ENCODE assay signal across 8 cellular contexts in the genomic region with DNA sequence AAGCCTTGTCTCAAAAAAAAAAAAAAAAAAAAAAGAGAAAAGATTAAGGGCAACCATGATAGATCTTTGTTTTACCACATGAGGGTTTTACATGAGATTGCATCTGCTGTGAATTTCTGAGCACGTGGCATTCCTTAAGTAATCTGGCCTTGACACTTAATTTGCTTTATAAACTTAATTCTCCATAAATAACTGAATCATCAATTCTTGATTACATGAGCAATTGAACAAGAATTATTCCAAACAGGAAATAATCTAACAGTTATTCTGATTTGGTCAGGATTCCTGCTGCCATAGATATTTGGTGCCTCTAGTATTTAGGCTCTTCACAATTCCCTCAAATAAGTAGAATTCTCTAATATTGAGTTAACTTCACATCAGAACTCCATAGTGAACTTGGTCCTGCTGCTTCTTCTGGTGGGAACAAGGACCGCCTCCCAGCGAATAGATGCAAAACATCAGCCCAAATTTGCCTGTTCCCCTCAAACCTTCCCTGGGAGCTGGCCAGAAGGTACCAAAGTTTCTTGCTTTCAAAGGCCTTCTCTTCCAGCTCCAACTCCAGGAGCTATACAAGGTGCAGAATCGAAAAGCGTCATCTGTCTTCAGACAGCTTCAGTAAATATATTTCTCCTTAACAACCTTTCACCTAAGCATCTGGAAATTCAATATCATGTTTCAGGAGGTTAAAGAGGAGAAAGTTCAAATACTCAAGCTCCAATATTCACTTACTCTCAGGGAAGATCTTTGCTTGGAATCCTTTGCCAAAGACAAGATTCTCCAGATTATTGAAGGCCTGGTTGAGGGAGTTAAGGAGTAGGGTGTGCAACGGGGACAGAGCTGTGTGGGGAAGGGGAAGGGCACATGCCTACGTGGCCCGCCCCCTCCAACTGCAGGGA.
A peak's percentile ranks its signal among the peaks of the same experiment; 100 is the strongest.
DNase-seq lines count a peak whose midpoint lies in the region; ATAC-seq lines count a peak whose summit lies in the region.

No MANE protein-coding gene starts in this region.

- H3K4me1 ChIP-seq in iPS-20b (ENCODE audit: insufficient read depth, low read length) (peaks cover 8% of the 10 kb centered on the region; the same call in 1 of the 2 replicates), stomach smooth muscle (ENCODE audit: control insufficient read depth, insufficient read depth, low read length) (peaks cover 35% of the 10 kb centered on the region)

- H3K27ac ChIP-seq in iPS-20b (ENCODE audit: low read length) = peak overlapping the region; percentile 91
- peak overlapping the region; percentile 93 for H3K27ac ChIP-seq in stomach smooth muscle (ENCODE audit: low read length)

- H3K27me3 ChIP-seq in iPS-20b (ENCODE audit: insufficient read depth, low read length) = no peaks in the 10 kb centered on the region
- peaks cover 11 to 24% of the 10 kb centered on the region in 2 donors for H3K27me3 ChIP-seq in stomach smooth muscle (ENCODE audit: control insufficient read depth in 1 of 2, insufficient read depth in 2 of 2, low read length in 2 of 2)

- ATAC-seq in HG02763 (IDR thresholded peaks at IDR 0.05; ENCODE audit: unreplicated experiment) = peak; percentile 5
- ATAC-seq in GM19023 (IDR thresholded peaks at IDR 0.05; ENCODE audit: unreplicated experiment) = no peak

- peak overlapping the region; percentile 87 for H3K4me3 ChIP-seq in iPS-20b (ENCODE audit: low read length)
- H3K4me3 ChIP-seq in stomach smooth muscle (ENCODE audit: low read length in 2 of 2) = peak overlapping the region; percentile 85 to 93

- DNase-seq in CD1c-positive myeloid dendritic cell (ENCODE audit: extremely low spot score) (peak; percentile 36), NCI-H146 (lab: John Stamatoyannopoulos, UW) (no peak), anterior cingulate cortex (lab: John Stamatoyannopoulos, UW) (no peak)
- DNase-seq in activated T-helper 9 cell treated with anti-CD3 and anti-CD28 coated beads, Interleukin-2, amount 50 U/mL, for 16 hours (ENCODE audit: low read depth) = peak; percentile 32

- H3K9ac ChIP-seq in iPS-20b (ENCODE audit: low read depth, low read length) = peak overlapping the region; percentile 96; the same call in 1 of the 2 replicates
- peak overlapping the region; percentile 91 to 96 for H3K9ac ChIP-seq in stomach smooth muscle (ENCODE audit: low read length in 2 of 2)

- no peaks in the 10 kb centered on the region for H3K9me3 ChIP-seq in iPS-20b (ENCODE audit: insufficient read depth, low read depth, low read length)
- H3K9me3 ChIP-seq in stomach smooth muscle (ENCODE audit: control insufficient read depth in 2 of 2, low read length in 2 of 2) = no peaks in the 10 kb centered on the region

- H3K36me3 ChIP-seq in iPS-20b (ENCODE audit: insufficient read depth, low read depth, low read length) (peaks cover 19% of the 10 kb centered on the region), stomach smooth muscle (ENCODE audit: control insufficient read depth in 2 of 2, insufficient read depth in 2 of 2, low read length in 2 of 2) (peaks cover 17% of the 10 kb centered on the region in 2 donors)

Comparison
In these comparisons a context has a peak if more than half of its experiments do, and no peak if none do; other contexts are left out.
1. DNase-seq: peak in CD1c-positive myeloid dendritic cell (single experiment) and activated T-helper 9 cell treated with anti-CD3 and anti-CD28 coated beads, Interleukin-2, amount 50 U/mL, for 16 hours (single experiment); none in NCI-H146 (single experiment) and anterior cingulate cortex (0 of 58).